Comparison of ENCODE assay signal across 1 cellular context in the genomic region with DNA sequence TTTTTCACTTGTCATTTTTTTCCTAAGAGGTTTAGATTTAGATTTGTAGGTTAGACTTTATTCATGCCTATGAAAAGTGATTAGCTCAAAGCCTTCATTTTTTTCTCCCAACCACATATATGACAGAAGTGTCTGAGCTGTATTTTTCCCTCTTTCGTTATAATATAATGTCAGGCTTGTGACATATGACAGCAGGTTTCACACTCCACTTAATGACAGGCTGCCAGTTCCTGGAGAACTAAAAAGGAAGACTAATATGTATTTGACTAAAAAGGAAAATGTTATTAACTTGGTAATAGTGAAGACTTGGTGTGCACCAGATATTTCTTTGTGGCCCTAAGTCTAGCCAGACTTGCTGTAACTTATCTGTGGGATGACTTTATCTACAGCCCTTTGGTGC.
TF ChIP-seq lines count a peak whose summit lies in the region.

No MANE protein-coding gene starts in this region.

TF ChIP-seq in SK-N-SH, 30 proteins besides CTCF, POLR2A, EP300 and RAD21 (continued from another document):
- TF ChIP-seq ZBTB33 (IDR thresholded peaks at IDR 0.05; ENCODE audit: borderline replicate concordance, low read depth) = no peak
- TF ChIP-seq, protein P1, sequence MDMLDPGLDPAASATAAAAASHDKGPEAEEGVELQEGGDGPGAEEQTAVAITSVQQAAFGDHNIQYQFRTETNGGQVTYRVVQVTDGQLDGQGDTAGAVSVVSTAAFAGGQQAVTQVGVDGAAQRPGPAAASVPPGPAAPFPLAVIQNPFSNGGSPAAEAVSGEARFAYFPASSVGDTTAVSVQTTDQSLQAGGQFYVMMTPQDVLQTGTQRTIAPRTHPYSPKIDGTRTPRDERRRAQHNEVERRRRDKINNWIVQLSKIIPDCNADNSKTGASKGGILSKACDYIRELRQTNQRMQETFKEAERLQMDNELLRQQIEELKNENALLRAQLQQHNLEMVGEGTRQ (IDR thresholded peaks at IDR 0.05; ENCODE audit: borderline replicate concordance, low read depth, low read length) = no peak
- TF ChIP-seq RFX5 (IDR thresholded peaks at IDR 0.05; ENCODE audit: low read length) = no peak
- no peak for TF ChIP-seq GATA2 (CRISPR knock-in tag; IDR thresholded peaks at IDR 0.05)
- TF ChIP-seq RXRA (IDR thresholded peaks at IDR 0.05; ENCODE audit: borderline replicate concordance, low read depth) = no peak
- TF ChIP-seq YY1 (IDR thresholded peaks at IDR 0.05; ENCODE audit: low read depth) = no peak
- TF ChIP-seq CHD2 (IDR thresholded peaks at IDR 0.05; ENCODE audit: low read length, partially characterized antibody) = no peak
- no peak for TF ChIP-seq ELF1 (IDR thresholded peaks at IDR 0.05)
- TF ChIP-seq, protein P2, sequence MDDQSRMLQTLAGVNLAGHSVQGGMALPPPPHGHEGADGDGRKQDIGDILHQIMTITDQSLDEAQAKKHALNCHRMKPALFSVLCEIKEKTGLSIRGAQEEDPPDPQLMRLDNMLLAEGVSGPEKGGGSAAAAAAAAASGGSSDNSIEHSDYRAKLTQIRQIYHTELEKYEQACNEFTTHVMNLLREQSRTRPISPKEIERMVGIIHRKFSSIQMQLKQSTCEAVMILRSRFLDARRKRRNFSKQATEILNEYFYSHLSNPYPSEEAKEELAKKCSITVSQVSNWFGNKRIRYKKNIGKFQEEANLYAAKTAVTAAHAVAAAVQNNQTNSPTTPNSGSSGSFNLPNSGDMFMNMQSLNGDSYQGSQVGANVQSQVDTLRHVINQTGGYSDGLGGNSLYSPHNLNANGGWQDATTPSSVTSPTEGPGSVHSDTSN (IDR thresholded peaks at IDR 0.05) = no peak
- no peak for TF ChIP-seq NFIC (IDR thresholded peaks at IDR 0.05; ENCODE audit: borderline replicate concordance)
- no peak for TF ChIP-seq EZH2phosphoT487 (IDR thresholded peaks at IDR 0.05; ENCODE audit: borderline replicate concordance, low read depth)
TF ChIP-seq in SK-N-SH: peak in this region for 0.
